ENCODE assay signal across 21 cellular contexts in genomic region chr3:181403876-181404660, GRCh38.
"Had no signal": no experiment of that assay in that cellular context is flagged by ENCODE, and none has a peak within 500 bp of the region (broad histone marks: within the 10 kb centered on the region; RNA-seq: fewer than 3 reads in every experiment).

No MANE protein-coding gene starts in this region.

- DNase-seq: activated CD4-positive, alpha-beta T cell treated with anti-CD3 and anti-CD28 coated beads, Interleukin-2, amount 50 U/mL, for 4 hours; activated CD8-positive, alpha-beta memory T cell treated with anti-CD3 and anti-CD28 coated beads for 24 hours; activated CD8-positive, alpha-beta memory T cell treated with anti-CD3 and anti-CD28 coated beads, Interleukin-2, amount 50 U/mL, for 4 hours; activated T-cell treated with anti-CD3 and anti-CD28 coated beads, Interleukin-2, amount 50 U/mL, for 24 hours; endodermal cell; gastrocnemius medialis; head of caudate nucleus; hypothalamus; natural killer cell; psoas muscle; stimulated activated CD4-positive, alpha-beta T cell treated with anti-CD3 and anti-CD28 coated beads, Interleukin-4, amount 100 ng/mL, for 24 hours; stimulated activated naive CD4-positive, alpha-beta T cell treated with Interleukin-2 at 50 U/mL for 16 hours; T-helper 1 cell; upper lobe of left lung had no signal

- H3K27ac ChIP-seq: coronary artery, epithelial cell of prostate, gastrocnemius medialis, psoas muscle, right atrium auricular region, upper lobe of left lung had no signal

- H3K36me3 ChIP-seq: gastrocnemius medialis, right atrium auricular region, upper lobe of left lung had no signal

- H3K4me3 ChIP-seq: coronary artery, gastrocnemius medialis, psoas muscle, right atrium auricular region, upper lobe of left lung had no signal

- H3K9me3 ChIP-seq: gastrocnemius medialis, psoas muscle, right atrium auricular region, upper lobe of left lung had no signal

- H3K27me3 ChIP-seq: gastrocnemius medialis, right atrium auricular region, upper lobe of left lung had no signal

- H3K4me1 ChIP-seq: gastrocnemius medialis, psoas muscle, right atrium auricular region, upper lobe of left lung had no signal

- FAIRE-seq: astrocyte had no signal

- ATAC-seq: activated naive CD4-positive, alpha-beta T cell treated with anti-CD3 and anti-CD28 coated beads, Interleukin-2, amount 50 U/mL, for 72 hours; activated T-helper 17 cell treated with anti-CD3 and anti-CD28 coated beads, Interleukin-2, amount 50 U/mL, for 72 hours; gastrocnemius medialis; natural killer cell; psoas muscle; WTC11 had no signal
